1 cellular context compared by ENCODE assay signal in the genomic region with DNA sequence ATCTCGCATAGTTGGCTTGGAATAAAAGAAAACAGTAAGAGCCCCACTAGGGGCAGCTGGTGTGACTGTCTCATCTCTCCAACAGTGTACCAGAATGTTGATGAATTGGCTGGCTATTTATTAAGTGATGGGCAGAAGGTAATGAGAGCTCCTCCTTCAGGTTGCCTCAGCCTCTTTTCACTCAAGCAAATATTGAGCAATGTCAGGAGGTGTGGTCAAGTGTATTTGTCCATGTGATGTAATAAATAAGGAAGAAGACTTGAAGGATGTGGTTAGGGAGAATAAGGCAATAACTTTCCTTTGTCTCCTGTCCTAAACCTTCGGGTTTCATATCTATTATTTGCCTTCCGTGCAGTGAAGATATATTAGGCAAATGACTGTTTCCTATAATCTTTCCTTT.
TF ChIP-seq lines count a peak whose summit lies in the region.

A gene with protein sequence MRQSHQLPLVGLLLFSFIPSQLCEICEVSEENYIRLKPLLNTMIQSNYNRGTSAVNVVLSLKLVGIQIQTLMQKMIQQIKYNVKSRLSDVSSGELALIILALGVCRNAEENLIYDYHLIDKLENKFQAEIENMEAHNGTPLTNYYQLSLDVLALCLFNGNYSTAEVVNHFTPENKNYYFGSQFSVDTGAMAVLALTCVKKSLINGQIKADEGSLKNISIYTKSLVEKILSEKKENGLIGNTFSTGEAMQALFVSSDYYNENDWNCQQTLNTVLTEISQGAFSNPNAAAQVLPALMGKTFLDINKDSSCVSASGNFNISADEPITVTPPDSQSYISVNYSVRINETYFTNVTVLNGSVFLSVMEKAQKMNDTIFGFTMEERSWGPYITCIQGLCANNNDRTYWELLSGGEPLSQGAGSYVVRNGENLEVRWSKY (minus strand): TSS at position 91 of the 400 bp plus-strand sequence. CDS start 17 bp downstream, at position 74.

TF ChIP-seq in K562, 482 proteins besides CTCF, POLR2A, EP300 and RAD21:
- peak; percentile 55; the same call in 1 of the 2 replicates for TF ChIP-seq SOX6 (IDR thresholded peaks at IDR 0.05)
- TF ChIP-seq, protein P1, sequence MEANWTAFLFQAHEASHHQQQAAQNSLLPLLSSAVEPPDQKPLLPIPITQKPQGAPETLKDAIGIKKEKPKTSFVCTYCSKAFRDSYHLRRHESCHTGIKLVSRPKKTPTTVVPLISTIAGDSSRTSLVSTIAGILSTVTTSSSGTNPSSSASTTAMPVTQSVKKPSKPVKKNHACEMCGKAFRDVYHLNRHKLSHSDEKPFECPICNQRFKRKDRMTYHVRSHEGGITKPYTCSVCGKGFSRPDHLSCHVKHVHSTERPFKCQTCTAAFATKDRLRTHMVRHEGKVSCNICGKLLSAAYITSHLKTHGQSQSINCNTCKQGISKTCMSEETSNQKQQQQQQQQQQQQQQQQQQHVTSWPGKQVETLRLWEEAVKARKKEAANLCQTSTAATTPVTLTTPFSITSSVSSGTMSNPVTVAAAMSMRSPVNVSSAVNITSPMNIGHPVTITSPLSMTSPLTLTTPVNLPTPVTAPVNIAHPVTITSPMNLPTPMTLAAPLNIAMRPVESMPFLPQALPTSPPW (CRISPR knock-in tag; IDR thresholded peaks at IDR 0.05) = no peak
- TF ChIP-seq, protein P2, sequence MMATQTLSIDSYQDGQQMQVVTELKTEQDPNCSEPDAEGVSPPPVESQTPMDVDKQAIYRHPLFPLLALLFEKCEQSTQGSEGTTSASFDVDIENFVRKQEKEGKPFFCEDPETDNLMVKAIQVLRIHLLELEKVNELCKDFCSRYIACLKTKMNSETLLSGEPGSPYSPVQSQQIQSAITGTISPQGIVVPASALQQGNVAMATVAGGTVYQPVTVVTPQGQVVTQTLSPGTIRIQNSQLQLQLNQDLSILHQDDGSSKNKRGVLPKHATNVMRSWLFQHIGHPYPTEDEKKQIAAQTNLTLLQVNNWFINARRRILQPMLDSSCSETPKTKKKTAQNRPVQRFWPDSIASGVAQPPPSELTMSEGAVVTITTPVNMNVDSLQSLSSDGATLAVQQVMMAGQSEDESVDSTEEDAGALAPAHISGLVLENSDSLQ (IDR thresholded peaks at IDR 0.05) = peak; percentile 60
- 0 out of 2 replicates have a peak, but pooled peaks have one; percentile 35 for TF ChIP-seq GABPA (tag; conservative IDR thresholded peaks at IDR 0.05; ENCODE audit: low read depth)
- peak; percentile 99 for TF ChIP-seq CEBPB (tag; IDR thresholded peaks at IDR 0.05)
- TF ChIP-seq, protein P3, sequence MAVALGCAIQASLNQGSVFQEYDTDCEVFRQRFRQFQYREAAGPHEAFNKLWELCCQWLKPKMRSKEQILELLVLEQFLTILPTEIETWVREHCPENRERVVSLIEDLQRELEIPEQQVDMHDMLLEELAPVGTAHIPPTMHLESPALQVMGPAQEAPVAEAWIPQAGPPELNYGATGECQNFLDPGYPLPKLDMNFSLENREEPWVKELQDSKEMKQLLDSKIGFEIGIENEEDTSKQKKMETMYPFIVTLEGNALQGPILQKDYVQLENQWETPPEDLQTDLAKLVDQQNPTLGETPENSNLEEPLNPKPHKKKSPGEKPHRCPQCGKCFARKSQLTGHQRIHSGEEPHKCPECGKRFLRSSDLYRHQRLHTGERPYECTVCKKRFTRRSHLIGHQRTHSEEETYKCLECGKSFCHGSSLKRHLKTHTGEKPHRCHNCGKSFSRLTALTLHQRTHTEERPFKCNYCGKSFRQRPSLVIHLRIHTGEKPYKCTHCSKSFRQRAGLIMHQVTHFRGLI (CRISPR knock-in tag; IDR thresholded peaks at IDR 0.05) = no peak
- peak; percentile 48; the same call in 1 of the 2 replicates for TF ChIP-seq ESRRA (IDR thresholded peaks at IDR 0.05; ENCODE audit: borderline replicate concordance, low read depth)
- TF ChIP-seq ZEB2 (IDR thresholded peaks at IDR 0.05) = 0 out of 2 replicates have a peak, but pooled peaks have one; percentile 30
- TF ChIP-seq, protein P4, sequence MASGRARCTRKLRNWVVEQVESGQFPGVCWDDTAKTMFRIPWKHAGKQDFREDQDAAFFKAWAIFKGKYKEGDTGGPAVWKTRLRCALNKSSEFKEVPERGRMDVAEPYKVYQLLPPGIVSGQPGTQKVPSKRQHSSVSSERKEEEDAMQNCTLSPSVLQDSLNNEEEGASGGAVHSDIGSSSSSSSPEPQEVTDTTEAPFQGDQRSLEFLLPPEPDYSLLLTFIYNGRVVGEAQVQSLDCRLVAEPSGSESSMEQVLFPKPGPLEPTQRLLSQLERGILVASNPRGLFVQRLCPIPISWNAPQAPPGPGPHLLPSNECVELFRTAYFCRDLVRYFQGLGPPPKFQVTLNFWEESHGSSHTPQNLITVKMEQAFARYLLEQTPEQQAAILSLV (tag; IDR thresholded peaks at IDR 0.05) = peak; percentile 74
- TF ChIP-seq RCOR1 (IDR thresholded peaks at IDR 0.05; ENCODE audit: borderline replicate concordance in 1 of 2, low read depth in 2 of 2, low read length in 2 of 2) = no peak
- no peak for TF ChIP-seq ZNF589 (CRISPR knock-in tag; IDR thresholded peaks at IDR 0.05; ENCODE audit: low read depth)
- TF ChIP-seq ELF1 (tag; IDR thresholded peaks at IDR 0.05) = 0 out of 2 replicates have a peak, but pooled peaks have one; percentile 36
- TF ChIP-seq PCBP2 (IDR thresholded peaks at IDR 0.05; ENCODE audit: low read depth, low read length, poor library complexity, severe bottlenecking) = no peak
- TF ChIP-seq MEF2A (IDR thresholded peaks at IDR 0.05; ENCODE audit: control insufficient read depth, low read depth, low read length) = no peak
- no peak for TF ChIP-seq SMAD2 (IDR thresholded peaks at IDR 0.05; ENCODE audit: low read depth, low read length)
- TF ChIP-seq ATF7 (IDR thresholded peaks at IDR 0.05) = peak; percentile 57; the same call in 1 of the 2 replicates
- no peak for TF ChIP-seq DACH1 (IDR thresholded peaks at IDR 0.05; ENCODE audit: partially characterized antibody)
- TF ChIP-seq FOXA3 (CRISPR knock-in tag; conservative IDR thresholded peaks at IDR 0.05 in 1 of 2, IDR thresholded peaks at IDR 0.05 in 1 of 2) = peak in 1 of 2 experiments; percentile 75; a peak in 2 of 4 replicates
- TF ChIP-seq TRIM24 (IDR thresholded peaks at IDR 0.05) = peak; percentile 49 to 67; a peak in 3 of 4 replicates
- TF ChIP-seq ZNF75A (CRISPR knock-in tag; IDR thresholded peaks at IDR 0.05) = no peak
- TF ChIP-seq ZNF561 (CRISPR knock-in tag; conservative IDR thresholded peaks at IDR 0.05) = no peak
- 0 out of 2 replicates have a peak, but pooled peaks have one; percentile 21 for TF ChIP-seq MYC (IDR thresholded peaks at IDR 0.05; ENCODE audit: low read depth, low read length)
- no peak for TF ChIP-seq MYC (CRISPR knock-in tag; IDR thresholded peaks at IDR 0.05; ENCODE audit: borderline replicate concordance, low read depth)
- TF ChIP-seq, protein P5, sequence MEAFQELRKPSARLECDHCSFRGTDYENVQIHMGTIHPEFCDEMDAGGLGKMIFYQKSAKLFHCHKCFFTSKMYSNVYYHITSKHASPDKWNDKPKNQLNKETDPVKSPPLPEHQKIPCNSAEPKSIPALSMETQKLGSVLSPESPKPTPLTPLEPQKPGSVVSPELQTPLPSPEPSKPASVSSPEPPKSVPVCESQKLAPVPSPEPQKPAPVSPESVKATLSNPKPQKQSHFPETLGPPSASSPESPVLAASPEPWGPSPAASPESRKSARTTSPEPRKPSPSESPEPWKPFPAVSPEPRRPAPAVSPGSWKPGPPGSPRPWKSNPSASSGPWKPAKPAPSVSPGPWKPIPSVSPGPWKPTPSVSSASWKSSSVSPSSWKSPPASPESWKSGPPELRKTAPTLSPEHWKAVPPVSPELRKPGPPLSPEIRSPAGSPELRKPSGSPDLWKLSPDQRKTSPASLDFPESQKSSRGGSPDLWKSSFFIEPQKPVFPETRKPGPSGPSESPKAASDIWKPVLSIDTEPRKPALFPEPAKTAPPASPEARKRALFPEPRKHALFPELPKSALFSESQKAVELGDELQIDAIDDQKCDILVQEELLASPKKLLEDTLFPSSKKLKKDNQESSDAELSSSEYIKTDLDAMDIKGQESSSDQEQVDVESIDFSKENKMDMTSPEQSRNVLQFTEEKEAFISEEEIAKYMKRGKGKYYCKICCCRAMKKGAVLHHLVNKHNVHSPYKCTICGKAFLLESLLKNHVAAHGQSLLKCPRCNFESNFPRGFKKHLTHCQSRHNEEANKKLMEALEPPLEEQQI (IDR thresholded peaks at IDR 0.05) = no peak
- no peak for TF ChIP-seq SAFB2 (IDR thresholded peaks at IDR 0.05; ENCODE audit: borderline replicate concordance, low read depth, low read length, severe bottlenecking)
- no peak for TF ChIP-seq FOXA1 (IDR thresholded peaks at IDR 0.05; ENCODE audit: borderline replicate concordance)
- TF ChIP-seq HNRNPK (IDR thresholded peaks at IDR 0.05; ENCODE audit: low read depth, low read length, poor library complexity, severe bottlenecking) = no peak
- no peak for TF ChIP-seq FOXJ3 (CRISPR knock-in tag; IDR thresholded peaks at IDR 0.05)
- no peak for TF ChIP-seq SMAD3 (CRISPR knock-in tag; conservative IDR thresholded peaks at IDR 0.05)
- TF ChIP-seq, protein P6, sequence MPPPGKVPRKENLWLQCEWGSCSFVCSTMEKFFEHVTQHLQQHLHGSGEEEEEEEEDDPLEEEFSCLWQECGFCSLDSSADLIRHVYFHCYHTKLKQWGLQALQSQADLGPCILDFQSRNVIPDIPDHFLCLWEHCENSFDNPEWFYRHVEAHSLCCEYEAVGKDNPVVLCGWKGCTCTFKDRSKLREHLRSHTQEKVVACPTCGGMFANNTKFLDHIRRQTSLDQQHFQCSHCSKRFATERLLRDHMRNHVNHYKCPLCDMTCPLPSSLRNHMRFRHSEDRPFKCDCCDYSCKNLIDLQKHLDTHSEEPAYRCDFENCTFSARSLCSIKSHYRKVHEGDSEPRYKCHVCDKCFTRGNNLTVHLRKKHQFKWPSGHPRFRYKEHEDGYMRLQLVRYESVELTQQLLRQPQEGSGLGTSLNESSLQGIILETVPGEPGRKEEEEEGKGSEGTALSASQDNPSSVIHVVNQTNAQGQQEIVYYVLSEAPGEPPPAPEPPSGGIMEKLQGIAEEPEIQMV (tag; conservative IDR thresholded peaks at IDR 0.05; ENCODE audit: low read depth) = no peak
- no peak for TF ChIP-seq EZH2 (IDR thresholded peaks at IDR 0.05; ENCODE audit: borderline replicate concordance, low read depth, low read length)
- peak; percentile 50 for TF ChIP-seq MEIS2 (IDR thresholded peaks at IDR 0.05; ENCODE audit: partially characterized antibody)
- TF ChIP-seq XRCC4 (IDR thresholded peaks at IDR 0.05; ENCODE audit: extremely low read depth, insufficient read depth, insufficient read length) = no peak
- TF ChIP-seq MCM3 (IDR thresholded peaks at IDR 0.05) = no peak
- TF ChIP-seq, protein P7, sequence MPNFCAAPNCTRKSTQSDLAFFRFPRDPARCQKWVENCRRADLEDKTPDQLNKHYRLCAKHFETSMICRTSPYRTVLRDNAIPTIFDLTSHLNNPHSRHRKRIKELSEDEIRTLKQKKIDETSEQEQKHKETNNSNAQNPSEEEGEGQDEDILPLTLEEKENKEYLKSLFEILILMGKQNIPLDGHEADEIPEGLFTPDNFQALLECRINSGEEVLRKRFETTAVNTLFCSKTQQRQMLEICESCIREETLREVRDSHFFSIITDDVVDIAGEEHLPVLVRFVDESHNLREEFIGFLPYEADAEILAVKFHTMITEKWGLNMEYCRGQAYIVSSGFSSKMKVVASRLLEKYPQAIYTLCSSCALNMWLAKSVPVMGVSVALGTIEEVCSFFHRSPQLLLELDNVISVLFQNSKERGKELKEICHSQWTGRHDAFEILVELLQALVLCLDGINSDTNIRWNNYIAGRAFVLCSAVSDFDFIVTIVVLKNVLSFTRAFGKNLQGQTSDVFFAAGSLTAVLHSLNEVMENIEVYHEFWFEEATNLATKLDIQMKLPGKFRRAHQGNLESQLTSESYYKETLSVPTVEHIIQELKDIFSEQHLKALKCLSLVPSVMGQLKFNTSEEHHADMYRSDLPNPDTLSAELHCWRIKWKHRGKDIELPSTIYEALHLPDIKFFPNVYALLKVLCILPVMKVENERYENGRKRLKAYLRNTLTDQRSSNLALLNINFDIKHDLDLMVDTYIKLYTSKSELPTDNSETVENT (CRISPR knock-in tag; IDR thresholded peaks at IDR 0.05) = no peak
- TF ChIP-seq C11orf30 (IDR thresholded peaks at IDR 0.05; ENCODE audit: low read depth) = no peak
- TF ChIP-seq CEBPG (CRISPR knock-in tag; IDR thresholded peaks at IDR 0.05) = peak; percentile 95
- peak; percentile 98 to 99 for TF ChIP-seq CEBPG (tag; conservative IDR thresholded peaks at IDR 0.05 in 1 of 2, IDR thresholded peaks at IDR 0.05 in 1 of 2)
- TF ChIP-seq, protein P8, sequence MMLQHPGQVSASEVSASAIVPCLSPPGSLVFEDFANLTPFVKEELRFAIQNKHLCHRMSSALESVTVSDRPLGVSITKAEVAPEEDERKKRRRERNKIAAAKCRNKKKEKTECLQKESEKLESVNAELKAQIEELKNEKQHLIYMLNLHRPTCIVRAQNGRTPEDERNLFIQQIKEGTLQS (IDR thresholded peaks at IDR 0.05) = peak; percentile 57
- TF ChIP-seq, protein P8 (CRISPR knock-in tag; conservative IDR thresholded peaks at IDR 0.05) = no peak
